2 cellular contexts compared by ENCODE assay signal in genomic region chr17:13029340-13029739, GRCh38.
TF ChIP-seq lines count a peak whose summit lies in the region.

No MANE protein-coding gene starts in this region.

TF ChIP-seq in GM23338, 12 proteins besides CTCF, POLR2A, EP300 and RAD21:
- TF ChIP-seq ZNF462 (CRISPR knock-in tag; IDR thresholded peaks at IDR 0.05) (no peak), REST (IDR thresholded peaks at IDR 0.05; ENCODE audit: unreplicated experiment) (no peak), ZNF331 (CRISPR knock-in tag; IDR thresholded peaks at IDR 0.05; ENCODE audit: low read depth) (no peak), NANOG (IDR thresholded peaks at IDR 0.05; ENCODE audit: borderline replicate concordance) (no peak), STAT1 (IDR thresholded peaks at IDR 0.05; ENCODE audit: unreplicated experiment) (no peak), ETS1 (IDR thresholded peaks at IDR 0.05) (no peak), ZNF114 (CRISPR knock-in tag; IDR thresholded peaks at IDR 0.05) (no peak), CREB1 (CRISPR knock-in tag; IDR thresholded peaks at IDR 0.05; ENCODE audit: low read depth) (no peak), POLR2AphosphoS5 (IDR thresholded peaks at IDR 0.05; ENCODE audit: low read depth) (no peak), EZH2 (IDR thresholded peaks at IDR 0.05; ENCODE audit: low read depth, unreplicated experiment) (no peak)

TF ChIP-seq in H1, 55 proteins besides CTCF, POLR2A, EP300 and RAD21:
- TF ChIP-seq TEAD4 (IDR thresholded peaks at IDR 0.05; ENCODE audit: low read depth, low read length) (no peak), RBBP5 (IDR thresholded peaks at IDR 0.05; ENCODE audit: borderline replicate concordance, low read depth, low read length) (no peak), POU5F1 (IDR thresholded peaks at IDR 0.05; ENCODE audit: low read depth, low read length) (no peak), JUN (IDR thresholded peaks at IDR 0.05; ENCODE audit: low read depth, low read length) (no peak), SP2 (IDR thresholded peaks at IDR 0.05; ENCODE audit: low read length) (no peak), RXRA (IDR thresholded peaks at IDR 0.05; ENCODE audit: insufficient read depth, low read depth, low read length) (no peak), TAF1 (IDR thresholded peaks at IDR 0.05; ENCODE audit: low read depth, low read length) (no peak)
